ENCODE assay signal across 7 cellular contexts in the genomic region with DNA sequence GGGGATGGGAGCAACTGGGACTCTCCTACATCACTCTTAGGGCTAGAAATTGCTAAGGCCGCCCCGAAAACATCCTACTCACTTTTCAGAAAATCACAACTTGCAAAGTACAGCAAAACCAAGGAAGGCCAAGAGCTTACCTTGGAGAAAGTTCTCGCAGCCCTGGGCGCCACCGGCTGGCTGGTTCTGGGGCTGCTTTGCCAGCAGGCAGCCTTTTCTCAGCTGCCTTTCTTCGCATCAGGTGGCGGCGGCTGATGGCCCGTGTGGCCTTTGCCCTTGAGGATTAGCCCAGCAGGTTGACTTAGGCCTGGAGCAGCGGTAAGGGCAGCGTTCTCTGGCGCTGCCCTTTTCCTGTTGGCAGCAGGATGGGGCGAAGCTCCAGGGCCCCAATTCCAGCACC.
A peak's percentile ranks its signal among the peaks of the same experiment; 100 is the strongest.
DNase-seq lines count a peak whose midpoint lies in the region; ATAC-seq, FAIRE-seq and TF ChIP-seq lines count a peak whose summit lies in the region.
"Not testable (repeated sequence)": the region's sequence is repeated elsewhere in the genome, so short reads cannot be mapped to it uniquely, and the experiment has no call there.

No MANE protein-coding gene starts in this region.

- 68% methylated on average over 8 of the region's 13 CpGs; no CpG with 5 or more reads in 1 of the 2 experiments for whole genome bisulfite sequencing in endodermal cell (ENCODE audit: insufficient coverage in 1 of 2, insufficient read length in 1 of 2), 2 experiments

- not testable (repeated sequence) for H3K79me2 ChIP-seq in HCT116 (ENCODE audit: insufficient read depth, low read length)

- not testable (repeated sequence) for H3K27me3 Mint-ChIP-seq in activated CD4-positive, alpha-beta T cell treated with anti-CD3 and anti-CD28 coated beads for 36 hours; activated T-cell treated with anti-CD3 and anti-CD28 coated beads, Interleukin-2, amount 50 U/mL, for 4 hours (ENCODE audit: low read depth); activated naive CD4-positive, alpha-beta T cell treated with anti-CD3 and anti-CD28 coated beads for 36 hours (ENCODE audit: low read depth); endodermal cell (ENCODE audit: insufficient read depth); naive thymus-derived CD4-positive, alpha-beta T cell

- peak; percentile 58; the same call in 1 of the 2 replicates for ATAC-seq in HCT116
- peak; percentile 25 for ATAC-seq in activated CD4-positive, alpha-beta T cell treated with anti-CD3 and anti-CD28 coated beads for 36 hours
- not testable (repeated sequence) for ATAC-seq in activated T-cell treated with anti-CD3 and anti-CD28 coated beads, Interleukin-2, amount 50 U/mL, for 4 hours
- peak; percentile 60 for ATAC-seq in naive thymus-derived CD4-positive, alpha-beta T cell

- H3K9me2 ChIP-seq in HCT116 (ENCODE audit: insufficient read depth) = not testable (repeated sequence)

- not testable (repeated sequence) for H3K4me2 ChIP-seq in HCT116 (ENCODE audit: low read length)

- H3K9me3 Mint-ChIP-seq in activated CD4-positive, alpha-beta T cell treated with anti-CD3 and anti-CD28 coated beads for 36 hours (ENCODE audit: low read depth); activated T-cell treated with anti-CD3 and anti-CD28 coated beads, Interleukin-2, amount 50 U/mL, for 4 hours; activated naive CD4-positive, alpha-beta T cell treated with anti-CD3 and anti-CD28 coated beads for 36 hours; endodermal cell; naive thymus-derived CD4-positive, alpha-beta T cell: not testable (repeated sequence)

- H3K27me3 ChIP-seq in HCT116 (ENCODE audit: insufficient read depth, low read length); endodermal cell (ENCODE audit: control insufficient read depth, insufficient read depth, low read length, poor library complexity, severe bottlenecking); naive thymus-derived CD4-positive, alpha-beta T cell (ENCODE audit: control insufficient read depth in 2 of 2, insufficient read depth in 2 of 2, low read length in 2 of 2): not testable (repeated sequence)

- H3K4me3 Mint-ChIP-seq in activated CD4-positive, alpha-beta T cell treated with anti-CD3 and anti-CD28 coated beads for 36 hours; activated T-cell treated with anti-CD3 and anti-CD28 coated beads, Interleukin-2, amount 50 U/mL, for 4 hours; activated naive CD4-positive, alpha-beta T cell treated with anti-CD3 and anti-CD28 coated beads for 36 hours; endodermal cell; naive thymus-derived CD4-positive, alpha-beta T cell: not testable (repeated sequence)

- peaks cover 10% of the 10 kb centered on the region for H3K4me1 Mint-ChIP-seq in activated CD4-positive, alpha-beta T cell treated with anti-CD3 and anti-CD28 coated beads for 36 hours
- peaks cover 17% of the 10 kb centered on the region for H3K4me1 Mint-ChIP-seq in activated T-cell treated with anti-CD3 and anti-CD28 coated beads, Interleukin-2, amount 50 U/mL, for 4 hours (ENCODE audit: low read depth)
- H3K4me1 Mint-ChIP-seq in activated naive CD4-positive, alpha-beta T cell treated with anti-CD3 and anti-CD28 coated beads for 36 hours (ENCODE audit: low read depth) = peaks cover 26% of the 10 kb centered on the region
- H3K4me1 Mint-ChIP-seq in endodermal cell = not testable (repeated sequence)
- peaks cover 4 to 24% (median 13%) of the 10 kb centered on the region in 7 donors for H3K4me1 Mint-ChIP-seq in naive thymus-derived CD4-positive, alpha-beta T cell

- not testable (repeated sequence) for H3K9me3 ChIP-seq in HCT116 (ENCODE audit: control insufficient read depth in 1 of 2, insufficient read depth in 1 of 2, low read depth in 1 of 2, low read length in 2 of 2); endodermal cell (ENCODE audit: control insufficient read depth, low read length); naive thymus-derived CD4-positive, alpha-beta T cell (ENCODE audit: control insufficient read depth in 2 of 3, low read length in 3 of 3)

- not testable (repeated sequence) for TF ChIP-seq RAD21 in HCT116 (IDR thresholded peaks at IDR 0.05; ENCODE audit: low read depth)

- TF ChIP-seq CTCF in D721Med (IDR thresholded peaks at IDR 0.05; ENCODE audit: insufficient read depth, missing control alignments) (peak; percentile 11), endodermal cell (conservative IDR thresholded peaks at IDR 0.05) (peak; percentile 51)
- not testable (repeated sequence) for TF ChIP-seq CTCF in HCT116 (IDR thresholded peaks at IDR 0.05 in 2 of 3, conservative IDR thresholded peaks at IDR 0.05 in 1 of 3; ENCODE audit: borderline replicate concordance in 1 of 3, insufficient read depth in 1 of 3, low read depth in 2 of 3, low read length in 2 of 3)

- POLR2A ChIA-PET in HCT116 (lab: Charles Lee); activated CD4-positive, alpha-beta T cell treated with anti-CD3 and anti-CD28 coated beads for 36 hours (lab: Charles Lee); naive thymus-derived CD4-positive, alpha-beta T cell (lab: Charles Lee): not testable (repeated sequence)

- not testable (repeated sequence) for FAIRE-seq in D721Med (lab: Jason Lieb, UNC)

- H3K27ac Mint-ChIP-seq in activated CD4-positive, alpha-beta T cell treated with anti-CD3 and anti-CD28 coated beads for 36 hours; activated naive CD4-positive, alpha-beta T cell treated with anti-CD3 and anti-CD28 coated beads for 36 hours; endodermal cell; naive thymus-derived CD4-positive, alpha-beta T cell: not testable (repeated sequence)

- H3K27ac ChIP-seq in HCT116 (ENCODE audit: low read depth, low read length); endodermal cell (ENCODE audit: low read depth, low read length); naive thymus-derived CD4-positive, alpha-beta T cell (ENCODE audit: low read depth, low read length): not testable (repeated sequence)

- H3K36me3 ChIP-seq in HCT116 (ENCODE audit: control insufficient read depth in 1 of 2, insufficient read depth in 2 of 2, low read length in 2 of 2); endodermal cell (ENCODE audit: control insufficient read depth, insufficient read depth, low read length); naive thymus-derived CD4-positive, alpha-beta T cell (ENCODE audit: control insufficient read depth in 2 of 3, insufficient read depth in 3 of 3, low read length in 3 of 3): not testable (repeated sequence)

- RAD21 ChIA-PET in HCT116 (lab: Charles Lee; ENCODE audit: low non-redundant PET in 1 of 2, low total read pairs in 2 of 2, uncharacterized antibody in 2 of 2, unreplicated experiment in 2 of 2) = not testable (repeated sequence)

- not testable (repeated sequence) for H2AFZ ChIP-seq in HCT116 (ENCODE audit: low read depth, low read length, poor library complexity, severe bottlenecking)

- H3K4me1 ChIP-seq in HCT116 (ENCODE audit: control insufficient read depth in 1 of 2, insufficient read depth in 2 of 2, low read length in 2 of 2); endodermal cell (ENCODE audit: control insufficient read depth, insufficient read depth, low read length); naive thymus-derived CD4-positive, alpha-beta T cell (ENCODE audit: control insufficient read depth in 2 of 2, insufficient read depth in 2 of 2, low read length in 2 of 2): not testable (repeated sequence)

- H4K20me1 ChIP-seq in HCT116 (ENCODE audit: insufficient read depth) = not testable (repeated sequence)

- intact Hi-C loops in HCT116 (cut with micrococcal nuclease); activated CD4-positive, alpha-beta T cell treated with anti-CD3 and anti-CD28 coated beads for 36 hours (cut with DNase I, micrococcal nuclease); activated naive CD4-positive, alpha-beta T cell treated with anti-CD3 and anti-CD28 coated beads for 36 hours (cut with micrococcal nuclease); naive thymus-derived CD4-positive, alpha-beta T cell (cut with micrococcal nuclease): not testable (repeated sequence)

- TF ChIP-seq POLR2A in HCT116 (IDR thresholded peaks at IDR 0.05; ENCODE audit: borderline replicate concordance, extremely low read depth, insufficient read depth, insufficient read length) = not testable (repeated sequence)

- CTCF ChIA-PET in HCT116 (lab: Charles Lee); activated CD4-positive, alpha-beta T cell treated with anti-CD3 and anti-CD28 coated beads for 36 hours (lab: Charles Lee); activated naive CD4-positive, alpha-beta T cell treated with anti-CD3 and anti-CD28 coated beads for 36 hours (lab: Charles Lee); naive thymus-derived CD4-positive, alpha-beta T cell (lab: Charles Lee): not testable (repeated sequence)

- DNase-seq in D721Med (ENCODE audit: insufficient read length, low spot score); HCT116 (ENCODE audit: low read depth, low spot score): not testable (repeated sequence)
- DNase-seq in activated CD4-positive, alpha-beta T cell treated with anti-CD3 and anti-CD28 coated beads for 36 hours = peak; percentile 41
- peak; percentile 24 for DNase-seq in activated T-cell treated with anti-CD3 and anti-CD28 coated beads, Interleukin-2, amount 50 U/mL, for 4 hours
- DNase-seq in activated naive CD4-positive, alpha-beta T cell treated with anti-CD3 and anti-CD28 coated beads for 36 hours = peak; percentile 47
- DNase-seq in endodermal cell = peak; percentile 69
- peak in 5 of 9 donors; percentile 31 to 48 (median 40) for DNase-seq in naive thymus-derived CD4-positive, alpha-beta T cell

- not testable (repeated sequence) for H3K9ac ChIP-seq in HCT116 (ENCODE audit: low read length); endodermal cell (ENCODE audit: extremely low read depth, low read length, poor library complexity, severe bottlenecking)

- not testable (repeated sequence) for BruUV-seq in HCT116 (replicated peaks; lab: Mats Ljungman, UMichigan)

- not testable (repeated sequence) for H3K4me3 ChIP-seq in HCT116 (replicated peaks in 1 of 2; ENCODE audit: low read depth in 1 of 2, low read length in 2 of 2); endodermal cell (ENCODE audit: low read length); naive thymus-derived CD4-positive, alpha-beta T cell (ENCODE audit: low read length)

- H3K36me3 Mint-ChIP-seq in activated CD4-positive, alpha-beta T cell treated with anti-CD3 and anti-CD28 coated beads for 36 hours (ENCODE audit: low read depth); activated T-cell treated with anti-CD3 and anti-CD28 coated beads, Interleukin-2, amount 50 U/mL, for 4 hours (ENCODE audit: insufficient read depth); activated naive CD4-positive, alpha-beta T cell treated with anti-CD3 and anti-CD28 coated beads for 36 hours (ENCODE audit: low read depth); endodermal cell (ENCODE audit: low read depth); naive thymus-derived CD4-positive, alpha-beta T cell: not testable (repeated sequence)
